In genomic region chr2:128300621-128301020, GRCh38 we compare ENCODE assay signal across 1 cellular context.
TF ChIP-seq lines count a peak whose summit lies in the region.

No MANE protein-coding gene starts in this region.

TF ChIP-seq in HepG2, 621 proteins besides CTCF, POLR2A, EP300 and RAD21 (continued from another document):
- TF ChIP-seq ZBTB33 (CRISPR knock-in tag; IDR thresholded peaks at IDR 0.05) (0 out of 2 replicates have a peak, but pooled peaks have one; percentile 17), RFXANK (CRISPR knock-in tag; IDR thresholded peaks at IDR 0.05) (no peak), EZH2 (conservative IDR thresholded peaks at IDR 0.05; ENCODE audit: low read depth, low read length) (no peak), MEIS1 (CRISPR knock-in tag; IDR thresholded peaks at IDR 0.05; ENCODE audit: borderline replicate concordance) (no peak), MYC (CRISPR knock-in tag; IDR thresholded peaks at IDR 0.05; ENCODE audit: borderline replicate concordance) (no peak), ZFP82 (CRISPR knock-in tag; IDR thresholded peaks at IDR 0.05; ENCODE audit: borderline replicate concordance) (no peak), RBM22 (optimal IDR thresholded peaks at IDR 0.05; ENCODE audit: low read length) (peak; percentile 20), CENPT (CRISPR knock-in tag; IDR thresholded peaks at IDR 0.05; ENCODE audit: low read depth) (0 out of 2 replicates have a peak, but pooled peaks have one; percentile 32), AGO2 (optimal IDR thresholded peaks at IDR 0.05; ENCODE audit: low read depth, low read length) (peak; percentile 79), ZNF724P (CRISPR knock-in tag; IDR thresholded peaks at IDR 0.05; ENCODE audit: borderline replicate concordance) (no peak), ETV5 (CRISPR knock-in tag; IDR thresholded peaks at IDR 0.05; ENCODE audit: borderline replicate concordance) (no peak), ZNF879 (CRISPR knock-in tag; IDR thresholded peaks at IDR 0.05) (no peak)
- TF ChIP-seq, protein P1, sequence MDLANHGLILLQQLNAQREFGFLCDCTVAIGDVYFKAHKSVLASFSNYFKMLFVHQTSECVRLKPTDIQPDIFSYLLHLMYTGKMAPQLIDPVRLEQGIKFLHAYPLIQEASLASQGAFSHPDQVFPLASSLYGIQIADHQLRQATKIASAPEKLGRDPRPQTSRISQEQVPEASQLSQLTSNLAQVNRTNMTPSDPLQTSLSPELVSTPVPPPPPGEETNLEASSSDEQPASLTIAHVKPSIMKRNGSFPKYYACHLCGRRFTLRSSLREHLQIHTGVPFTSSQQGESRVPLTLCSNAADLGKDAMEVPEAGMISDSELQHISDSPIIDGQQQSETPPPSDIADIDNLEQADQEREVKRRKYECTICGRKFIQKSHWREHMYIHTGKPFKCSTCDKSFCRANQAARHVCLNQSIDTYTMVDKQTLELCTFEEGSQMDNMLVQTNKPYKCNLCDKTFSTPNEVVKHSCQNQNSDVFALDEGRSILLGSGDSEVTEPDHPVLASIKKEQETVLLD (CRISPR knock-in tag; IDR thresholded peaks at IDR 0.05; ENCODE audit: low read depth) = no peak
